In the genomic region with DNA sequence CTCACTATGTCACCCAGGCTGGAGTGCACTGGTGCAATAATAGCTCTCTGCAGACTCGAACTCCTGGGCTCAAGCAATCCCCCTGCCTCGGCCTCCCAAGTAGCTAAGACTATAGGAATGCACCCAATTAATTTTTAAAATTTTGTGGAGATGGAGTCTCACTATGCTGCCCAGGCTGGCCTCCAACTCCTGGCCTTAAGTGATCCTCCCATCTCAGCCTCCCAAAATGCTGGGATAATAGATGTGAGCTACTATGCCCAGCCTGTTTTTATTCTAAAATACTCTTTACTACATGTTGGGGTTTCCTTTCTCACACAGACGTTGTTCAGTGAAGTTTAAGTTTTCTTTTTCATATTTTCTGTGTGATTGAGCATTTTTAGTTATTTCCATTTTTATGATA, we compare ENCODE assay signal across 22 cellular contexts.
A peak's percentile ranks its signal among the peaks of the same experiment; 100 is the strongest.
DNase-seq lines count a peak whose midpoint lies in the region; ATAC-seq, FAIRE-seq and TF ChIP-seq lines count a peak whose summit lies in the region.
"Had no signal": no experiment of that assay in that cellular context is flagged by ENCODE, and none has a peak within 500 bp of the region (broad histone marks: within the 10 kb centered on the region; RNA-seq: fewer than 3 reads in every experiment).

No MANE protein-coding gene starts in this region.

- TF ChIP-seq RAD21 in K562 (CRISPR knock-in tag; conservative IDR thresholded peaks at IDR 0.05 in 1 of 2, IDR thresholded peaks at IDR 0.05 in 1 of 2), result no peak

- H3K18ac ChIP-seq in mesendoderm (ENCODE audit: low read length), result no peak overlapping the region

- no peak overlapping the region for H3K23ac ChIP-seq in mesendoderm (ENCODE audit: low read length)

- H2BK15ac ChIP-seq in mesendoderm (replicated peaks; ENCODE audit: low read depth), result no peak overlapping the region

- no peak overlapping the region for H2BK5ac ChIP-seq in mesendoderm (ENCODE audit: low read length)

- in situ Hi-C loops in K562 (cut with MboI), result no loop called here

- CTCF ChIA-PET in A673 (lab: Charles Lee), result no interaction called here
- CTCF ChIA-PET in K562 (lab: Yijun Ruan, JAX; ENCODE audit: low intra/inter-chr PET ratio), result no interaction called here

- no peak for TF ChIP-seq EP300 in K562 (IDR thresholded peaks at IDR 0.05; ENCODE audit: low read length)

- no peak overlapping the region for H4K8ac ChIP-seq in mesendoderm (ENCODE audit: low read depth, low read length)

- H3K79me2 ChIP-seq in K562 (ENCODE audit: control insufficient read depth, insufficient read depth, low read length), result no peaks in the 10 kb centered on the region
- no peaks in the 10 kb centered on the region for H3K79me2 ChIP-seq in mesendoderm (ENCODE audit: control insufficient read depth, insufficient read depth, low read length)

- 6% methylated on average over 3 of the region's 3 CpGs for WGBS in K562 (ENCODE audit: insufficient coverage, low coverage, missing lambda C conversion rate)
- no CpG with 5 or more reads among the region's 3 CpGs for WGBS in mesendoderm (ENCODE audit: extremely low coverage, insufficient coverage, low lambda C conversion rate)

- H3K4ac ChIP-seq in mesendoderm (ENCODE audit: low read depth, low read length), result no peak overlapping the region

- TF ChIP-seq POLR2A in K562 (conservative IDR thresholded peaks at IDR 0.05), result no peak

- H2AFZ ChIP-seq in K562 (ENCODE audit: low read depth, low read length), result no peak overlapping the region

- H3K27me3 ChIP-seq in A673 (replicated peaks; ENCODE audit: insufficient read depth, low read depth, low read length, poor library complexity) (no peaks in the 10 kb centered on the region), K562 (ENCODE audit: control insufficient read depth in 2 of 2, insufficient read depth in 2 of 2, low read length in 2 of 2) (no peaks in the 10 kb centered on the region), mesendoderm (ENCODE audit: insufficient read depth, low read length, poor library complexity) (no peaks in the 10 kb centered on the region)
- H3K27me3 ChIP-seq: BLaER1 treated with 17β-estradiol and CSF1 and Interleukin-3, amounts not matched to agents 10 nM and 100 nM had no signal

- H3K9me3 ChIP-seq in A673 (ENCODE audit: low read depth, low read length, poor library complexity, severe bottlenecking), result no peaks in the 10 kb centered on the region
- no peaks in the 10 kb centered on the region for H3K9me3 ChIP-seq in SK-N-MC (ENCODE audit: low read depth, low read length)
- no peaks in the 10 kb centered on the region for H3K9me3 ChIP-seq in K562 (replicated peaks; ENCODE audit: control insufficient read depth, insufficient read depth, low read depth, low read length)
- H3K9me3 ChIP-seq: Caco-2 had no signal

- intact Hi-C loops in A673 (cut with micrococcal nuclease; ENCODE audit: unreplicated experiment) (loop anchor here (2.0 kb wide), 1 partner anchor 60 kb away; the partner anchor contains the start of gene DUSP6), K562 (cut with micrococcal nuclease) (no loop called here)

- POLR2A ChIA-PET in A673 (lab: Charles Lee; ENCODE audit: low non-redundant PET), result no interaction called here
- POLR2A ChIA-PET in K562 (lab: Yijun Ruan, JAX), result no interaction called here

- no peaks in the 10 kb centered on the region for H3K9me1 ChIP-seq in K562 (ENCODE audit: control insufficient read depth, insufficient read depth, low read length)

- DNase-seq in A673 (ENCODE audit: low spot score) (no peak), SK-N-MC (ENCODE audit: low read depth, low spot score) (no peak), K562 (ENCODE audit: extremely low read depth in 1 of 4, low spot score in 3 of 4) (no peak), mesendoderm (no peak), substantia nigra (lab: John Stamatoyannopoulos, UW) (no peak), NCI-H345 (lab: John Stamatoyannopoulos, UW) (no peak)
- DNase-seq: 8988T; AML-193; Caco-2; Calu3; CD4-positive, alpha-beta T cell; CD8-positive, alpha-beta T cell; DMS79 treated with DMSO at 0.1 percent for 48 hours; GF-D8 had no signal

- H3K79me1 ChIP-seq in mesendoderm (ENCODE audit: low read length), result no peaks in the 10 kb centered on the region

- no peak overlapping the region for H3K56ac ChIP-seq in mesendoderm (ENCODE audit: low read length)

- H3K4me2 ChIP-seq in K562 (ENCODE audit: insufficient read depth, low read length) (no peak overlapping the region), mesendoderm (ENCODE audit: low read length) (no peak overlapping the region)

- peak overlapping the region; percentile 65 for H2BK120ac ChIP-seq in mesendoderm (ENCODE audit: low read depth, low read length)

- H3K4me1 ChIP-seq in A673 (ENCODE audit: insufficient read depth, low read length, poor library complexity, severe bottlenecking), result peaks cover 48% of the 10 kb centered on the region
- H3K4me1 ChIP-seq in K562 (replicated peaks in 1 of 2; ENCODE audit: control insufficient read depth in 2 of 2, insufficient read depth in 2 of 2, low read length in 2 of 2), result no peaks in the 10 kb centered on the region
- peaks cover 10% of the 10 kb centered on the region for H3K4me1 ChIP-seq in mesendoderm (ENCODE audit: control insufficient read depth, low read depth, low read length)

- no peak overlapping the region for H3K4me3 ChIP-seq in A673 (ENCODE audit: low read depth, low read length, poor library complexity, severe bottlenecking)
- H3K4me3 ChIP-seq in SK-N-MC, result no peak overlapping the region
- no peak overlapping the region for H3K4me3 ChIP-seq in K562
- H3K4me3 ChIP-seq in mesendoderm (ENCODE audit: low read length), result no peak overlapping the region
- H3K4me3 ChIP-seq: BLaER1 treated with 17β-estradiol and CSF1 and Interleukin-3, amounts not matched to agents 10 nM and 100 nM had no signal

- H4K5ac ChIP-seq in mesendoderm (ENCODE audit: low read length), result no peak overlapping the region

- H3K36me3 ChIP-seq in A673 (ENCODE audit: insufficient read depth, low read length, poor library complexity, severe bottlenecking) (no peaks in the 10 kb centered on the region), SK-N-MC (ENCODE audit: insufficient read depth, low read length) (no peaks in the 10 kb centered on the region), K562 (ENCODE audit: control insufficient read depth, insufficient read depth, low read length) (no peaks in the 10 kb centered on the region), mesendoderm (ENCODE audit: control insufficient read depth, insufficient read depth, low read length) (no peaks in the 10 kb centered on the region)

- ATAC-seq in K562, result no peak
- no peak for ATAC-seq in HG02642 (IDR thresholded peaks at IDR 0.05; ENCODE audit: poor library complexity, unreplicated experiment)
- ATAC-seq: CD8-positive, alpha-beta T cell had no signal

- H3K27ac ChIP-seq in A673 (ENCODE audit: low read depth, low read length, poor library complexity, severe bottlenecking) (peak overlapping the region; percentile 56), SK-N-MC (peak overlapping the region; percentile 44; the same call in 1 of the 2 replicates), K562 (ENCODE audit: extremely low read depth, low read depth, low read length) (no peak overlapping the region), mesendoderm (ENCODE audit: low read depth, low read length) (no peak overlapping the region), substantia nigra (ENCODE audit: low read depth, low read length, poor library complexity, severe bottlenecking) (no peak overlapping the region)
- H3K27ac ChIP-seq: BLaER1 treated with 17β-estradiol and CSF1 and Interleukin-3, amounts not matched to agents 10 nM and 100 nM; C4-2B had no signal

- no TSS peak for BruUV-seq in A673 (replicated peaks; lab: Mats Ljungman, UMichigan)
- no TSS peak for BruUV-seq in K562 (replicated peaks; lab: Mats Ljungman, UMichigan)

- H2AK5ac ChIP-seq in mesendoderm (ENCODE audit: low read length), result no peak overlapping the region

- H4K20me1 ChIP-seq in K562 (replicated peaks; ENCODE audit: control insufficient read depth, insufficient read depth, low read length), result no peaks in the 10 kb centered on the region
- H4K20me1 ChIP-seq: BLaER1 treated with 17β-estradiol and CSF1 and Interleukin-3, amounts not matched to agents 10 nM and 100 nM had no signal

- TF ChIP-seq CTCF in A673 (conservative IDR thresholded peaks at IDR 0.05; ENCODE audit: low read depth, low read length) (no peak), K562 (IDR thresholded peaks at IDR 0.05 in 2 of 3, conservative IDR thresholded peaks at IDR 0.05 in 1 of 3; ENCODE audit: insufficient read depth in 2 of 3, low read depth in 1 of 3, low read length in 3 of 3) (no peak)

- no peak for FAIRE-seq in K562 (lab: Jason Lieb, UNC)
- FAIRE-seq: A204.1, D721Med, G401.6, GM12891, GM19239 had no signal

- H3K9ac ChIP-seq in SK-N-MC (ENCODE audit: insufficient read length) (no peak overlapping the region), K562 (ENCODE audit: insufficient read depth in 1 of 2, low read depth in 2 of 2, low read length in 2 of 2) (no peak overlapping the region), mesendoderm (ENCODE audit: low read length) (no peak overlapping the region)
- H3K9ac ChIP-seq: BLaER1 treated with 17β-estradiol and CSF1 and Interleukin-3, amounts not matched to agents 10 nM and 100 nM had no signal

TF ChIP-seq in K562, 482 proteins besides CTCF, POLR2A, EP300 and RAD21:
- TF ChIP-seq NR4A1 (CRISPR knock-in tag; IDR thresholded peaks at IDR 0.05) (no peak), NR4A1 (tag; IDR thresholded peaks at IDR 0.05) (no peak), ZNF121 (CRISPR knock-in tag; conservative IDR thresholded peaks at IDR 0.05) (peak; percentile 55; the same call in 1 of the 2 replicates), ETV5 (CRISPR knock-in tag; IDR thresholded peaks at IDR 0.05; ENCODE audit: low read depth) (no peak)

Comparison
In these comparisons a context has a peak if more than half of its experiments do, and no peak if none do; other contexts are left out.
1. H3K27ac ChIP-seq: peak in A673 (single experiment) and SK-N-MC (single experiment); none in K562 (single experiment), mesendoderm (single experiment) and substantia nigra (single experiment).